In the genomic region with DNA sequence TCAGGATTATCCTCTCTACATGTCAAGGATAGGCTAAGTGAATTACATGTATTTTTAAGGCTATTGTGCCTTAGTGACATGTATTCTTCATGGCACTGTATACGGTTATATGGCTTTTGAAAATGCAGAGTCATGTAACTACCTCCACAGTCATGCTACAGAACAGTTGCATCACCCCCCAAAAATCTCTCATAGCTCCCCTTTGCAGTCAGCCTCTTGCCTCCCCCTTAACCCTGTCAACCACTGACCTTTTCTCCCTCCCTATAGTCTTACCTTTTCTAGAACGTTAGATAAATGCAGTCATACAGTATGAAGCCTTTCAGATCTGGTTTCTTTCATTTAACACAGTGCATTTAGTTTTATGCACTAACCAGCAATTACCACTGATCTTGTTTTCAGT, we compare ENCODE assay signal across 22 cellular contexts. TPM values are rescaled to one million over a fixed set of nuclear protein-coding genes. Genes with fewer than 3 reads are reported as not detected.
DNase-seq lines count a peak whose midpoint lies in the region; ATAC-seq, FAIRE-seq and TF ChIP-seq lines count a peak whose summit lies in the region.
"Had no signal": no experiment of that assay in that cellular context is flagged by ENCODE, and none has a peak within 500 bp of the region (broad histone marks: within the 10 kb centered on the region; RNA-seq: fewer than 3 reads in every experiment).

No MANE protein-coding gene starts in this region.

- H2AFZ ChIP-seq in HepG2 (ENCODE audit: low read length) (no peak overlapping the region), keratinocyte (ENCODE audit: control insufficient read depth, low read length) (no peak overlapping the region)

- POLR2A ChIA-PET in HepG2 (lab: Yijun Ruan, JAX) = interaction anchor here (1.0 kb wide), 1 partner anchor 9 kb away, joined by 3 read pairs; no protein-coding TSS in a partner anchor

- WGBS in HepG2 (ENCODE audit: low lambda C conversion rate) = 0% methylated on average over 2 of the region's 2 CpGs
- WGBS in right lobe of liver (ENCODE audit: insufficient coverage, low coverage, low lambda C conversion rate, missing lambda C conversion rate) = 66% methylated on average over 2 of the region's 2 CpGs

- no peak for TF ChIP-seq RAD21 in HepG2 (CRISPR knock-in tag; IDR thresholded peaks at IDR 0.05)

- H3K4me2 ChIP-seq in HepG2 (ENCODE audit: low read depth, low read length) = no peak overlapping the region
- H3K4me2 ChIP-seq in keratinocyte (ENCODE audit: control insufficient read depth, extremely low read depth, insufficient read depth, low read depth, low read length) = peak overlapping the region; percentile 55

- H3K4me1 ChIP-seq in HepG2 (ENCODE audit: insufficient read depth, low read length) = no peaks in the 10 kb centered on the region
- H3K4me1 ChIP-seq in right lobe of liver = no peaks in the 10 kb centered on the region
- H3K4me1 ChIP-seq in keratinocyte (ENCODE audit: control insufficient read depth, extremely low read depth, insufficient read depth, low read length) = peaks cover 25% of the 10 kb centered on the region
- H3K4me1 ChIP-seq: prostate gland had no signal

- ATAC-seq in HepG2 = no peak
- ATAC-seq in right lobe of liver = no peak
- no peak for ATAC-seq in GM21529 (IDR thresholded peaks at IDR 0.05; ENCODE audit: unreplicated experiment)
- ATAC-seq: HCT116 had no signal

- FAIRE-seq in HepG2 (lab: Jason Lieb, UNC) = no peak
- no peak for FAIRE-seq in keratinocyte (lab: Jason Lieb, UNC)
- FAIRE-seq: GM19239, islet of Langerhans had no signal

- H3K9me1 ChIP-seq in keratinocyte (ENCODE audit: control insufficient read depth, extremely low read depth, insufficient read depth, low read length) = no peaks in the 10 kb centered on the region

- H3K36me3 ChIP-seq in HepG2 (replicated peaks in 1 of 2; ENCODE audit: control insufficient read depth in 1 of 2, insufficient read depth in 2 of 2, low read length in 2 of 2) = no peaks in the 10 kb centered on the region
- H3K36me3 ChIP-seq in right lobe of liver = no peaks in the 10 kb centered on the region
- H3K36me3 ChIP-seq in SK-N-MC (ENCODE audit: insufficient read depth, low read length) = no peaks in the 10 kb centered on the region
- no peaks in the 10 kb centered on the region for H3K36me3 ChIP-seq in keratinocyte (ENCODE audit: control insufficient read depth in 2 of 2, extremely low read depth in 1 of 2, insufficient read depth in 2 of 2, low read length in 2 of 2)
- H3K36me3 ChIP-seq: heart right ventricle, prostate gland, spleen had no signal

- H3K9ac ChIP-seq in HepG2 (ENCODE audit: insufficient read depth, low read depth, low read length) (no peak overlapping the region), SK-N-MC (ENCODE audit: insufficient read length) (no peak overlapping the region), keratinocyte (ENCODE audit: control insufficient read depth, extremely low read depth, insufficient read depth, low read length) (no peak overlapping the region)

- TF ChIP-seq EP300 in HepG2 (IDR thresholded peaks at IDR 0.05; ENCODE audit: low read depth in 2 of 2, low read length in 2 of 2) = no peak
- no peak for TF ChIP-seq EP300 in HepG2 (CRISPR knock-in tag; IDR thresholded peaks at IDR 0.05; ENCODE audit: borderline replicate concordance)

- no peak for DNase-seq in HepG2 (ENCODE audit: low spot score)
- no peak for DNase-seq in right lobe of liver
- DNase-seq in SK-N-MC (ENCODE audit: low read depth, low spot score) = no peak
- no peak for DNase-seq in keratinocyte (ENCODE audit: low read depth, low spot score)
- DNase-seq in NCI-H526 treated with DMSO at 0.1 percent for 48 hours (lab: John Stamatoyannopoulos, UW) = no peak
- DNase-seq in SKM-1 (lab: John Stamatoyannopoulos, UW; ENCODE audit: unreplicated experiment) = no peak
- DNase-seq in activated gamma-delta T cell treated with Interleukin-2 at 50 U/mL for 16 hours = no peak
- DNase-seq: activated CD4-positive, alpha-beta T cell treated with anti-CD3 and anti-CD28 coated beads, Interleukin-2, amount 10 ng/mL, durations not matched to agents 24 days and 14 days; activated naive CD4-positive, alpha-beta T cell treated with Interleukin-2 at 50 U/mL for 16 hours; activated T-cell treated with anti-CD3 and anti-CD28 coated beads for 4 hours; aorta; CD4-positive, alpha-beta memory T cell; NCI-H2029 treated with DMSO at 0.1 percent for 48 hours; spleen; substantia nigra had no signal

- in situ Hi-C loops in HepG2 (cut with HindIII; ENCODE audit: extremely low pct_ligation_motif_present, low pct_unique_long_range_greater_than_20kb) = no loop called here

- H4K20me1 ChIP-seq in HepG2 (ENCODE audit: insufficient read depth, low read length) (no peaks in the 10 kb centered on the region), keratinocyte (ENCODE audit: control insufficient read depth, extremely low read depth, insufficient read depth, low read length) (no peaks in the 10 kb centered on the region)

- CTCF ChIA-PET in HepG2 (lab: Yijun Ruan, JAX; ENCODE audit: low intra/inter-chr PET ratio, low total read pairs) = no interaction called here

- dilution Hi-C loops in keratinocyte (cut with MboI; ENCODE audit: extremely low pct_ligation_motif_present, low sequenced_read_pairs) = no loop called here

- BruUV-seq in HepG2 (replicated peaks; lab: Mats Ljungman, UMichigan) = no TSS peak

- TF ChIP-seq CTCF in HepG2 (CRISPR knock-in tag; IDR thresholded peaks at IDR 0.05) = no peak
- TF ChIP-seq CTCF in right lobe of liver (IDR thresholded peaks at IDR 0.05) = no peak
- no peak for TF ChIP-seq CTCF in keratinocyte (optimal IDR thresholded peaks at IDR 0.05 in 1 of 3, IDR thresholded peaks at IDR 0.05 in 1 of 3, conservative IDR thresholded peaks at IDR 0.05 in 1 of 3; ENCODE audit: extremely low read depth in 1 of 3, insufficient read depth in 2 of 3, low read length in 3 of 3)

- H3K4me3 ChIP-seq in HepG2 (replicated peaks in 1 of 3; ENCODE audit: insufficient read depth in 1 of 3, low read depth in 2 of 3, low read length in 3 of 3) (no peak overlapping the region), right lobe of liver (no peak overlapping the region), SK-N-MC (peak overlapping the region; percentile 34), keratinocyte (ENCODE audit: control insufficient read depth in 2 of 3, extremely low read depth in 1 of 3, insufficient read depth in 2 of 3, low read depth in 1 of 3, low read length in 3 of 3) (no peak overlapping the region)
- H3K4me3 ChIP-seq: heart right ventricle, lung, prostate gland, spleen had no signal

- H3K79me2 ChIP-seq in HepG2 (ENCODE audit: insufficient read depth, low read length) (no peaks in the 10 kb centered on the region), keratinocyte (ENCODE audit: control insufficient read depth, insufficient read depth, low read length) (no peaks in the 10 kb centered on the region)

- intact Hi-C loops in HepG2 (cut with micrococcal nuclease; ENCODE audit: unreplicated experiment) = no loop called here
- intact Hi-C loops in right lobe of liver (cut with DNase I) = no loop called here

- H3K27ac ChIP-seq in HepG2 (ENCODE audit: extremely low read length, insufficient read depth, low read length) (no peak overlapping the region), right lobe of liver (no peak overlapping the region), SK-N-MC (peak overlapping the region; percentile 94), keratinocyte (ENCODE audit: control insufficient read depth, insufficient read depth, low read length) (peak overlapping the region; percentile 48)
- H3K27ac ChIP-seq: prostate gland had no signal

- H3K9me3 ChIP-seq in HepG2 (ENCODE audit: low read length) (no peaks in the 10 kb centered on the region), right lobe of liver (no peaks in the 10 kb centered on the region), SK-N-MC (ENCODE audit: low read depth, low read length) (no peaks in the 10 kb centered on the region), keratinocyte (ENCODE audit: control insufficient read depth, low read depth, low read length) (no peaks in the 10 kb centered on the region)
- H3K9me3 ChIP-seq: prostate gland had no signal

- H3K27me3 ChIP-seq in HepG2 (ENCODE audit: control insufficient read depth in 1 of 2, insufficient read depth in 2 of 2, low read length in 2 of 2) (peaks cover under 1 to 23% of the 10 kb centered on the region in 2 experiments), right lobe of liver (no peaks in the 10 kb centered on the region), keratinocyte (ENCODE audit: control insufficient read depth, extremely low read depth, insufficient read depth, low read length) (no peaks in the 10 kb centered on the region)
- H3K27me3 ChIP-seq: heart right ventricle had no signal

- TF ChIP-seq POLR2A in HepG2 (IDR thresholded peaks at IDR 0.05; ENCODE audit: insufficient read depth in 1 of 2, low read depth in 2 of 2, low read length in 2 of 2) (no peak), right lobe of liver (IDR thresholded peaks at IDR 0.05) (no peak)

RNA-seq across cellular contexts. Expression of a gene that starts 10.3 kb away (rescaled TPM):
- 2.4 and 2.9 TPM in 2 replicates for total RNA-seq in HepG2 (2016; rRNA removed; fragmentation: Illumina TruSeq; extraction: Trizol)
- total RNA-seq in HepG2 (2016; cell fraction: cytosol; rRNA removed; fragmentation: Illumina TruSeq; extraction: Trizol; ENCODE audit: low read depth) = 1.3 and 1.6 TPM in 2 replicates
- 2.4 and 2.9 TPM in 2 replicates for total RNA-seq in HepG2 (2016; cell fraction: insoluble cytoplasmic fraction; rRNA removed; fragmentation: Illumina TruSeq; extraction: Trizol)
- total RNA-seq in HepG2 (2016; cell fraction: membrane; rRNA removed; fragmentation: Illumina TruSeq; extraction: Trizol) = 2.8 and 3.3 TPM in 2 replicates
- 3.7 and 4.2 TPM in 2 replicates for total RNA-seq in HepG2 (2016; cell fraction: nucleus; rRNA removed; fragmentation: Illumina TruSeq; extraction: Trizol)
- 10.4 TPM in 2 replicates for polyA plus RNA-seq in HepG2 (2011; rRNA removed)
- 8.1 and 10.3 TPM in 2 replicates for polyA plus RNA-seq in HepG2 (2011; cell fraction: cytosol; rRNA removed)
- polyA plus RNA-seq in HepG2 (2011; cell fraction: nucleus; rRNA removed) = 10.7 and 11.5 TPM in 2 replicates
- polyA plus RNA-seq in HepG2 (2012) = 9.7 and 9.9 TPM in 2 replicates
- 2.5 and 3.5 TPM in 2 replicates for polyA plus RNA-seq in HepG2 (2016; cell fraction: cytosol; fragmentation: Illumina TruSeq; extraction: Trizol; ENCODE audit: low read depth)
- 3.0 and 3.3 TPM in 2 replicates for polyA plus RNA-seq in HepG2 (2016; cell fraction: insoluble cytoplasmic fraction; fragmentation: Illumina TruSeq; extraction: Trizol; ENCODE audit: low read depth)
- 3.9 and 4.1 TPM in 2 replicates for polyA plus RNA-seq in HepG2 (2016; cell fraction: membrane; fragmentation: Illumina TruSeq; extraction: Trizol; ENCODE audit: low read depth)
- 5.8 and 6.3 TPM in 2 replicates for polyA plus RNA-seq in HepG2 (2016; cell fraction: nucleus; fragmentation: Illumina TruSeq; extraction: Trizol; ENCODE audit: insufficient read depth, low read depth)
- polyA minus RNA-seq in HepG2 (2011; rRNA and poly(A)+ RNA removed; ENCODE audit: low replicate concordance) = 12.7 and 15.9 TPM in 2 replicates
- polyA minus RNA-seq in HepG2 (2011; cell fraction: cytosol; rRNA and poly(A)+ RNA removed) = 9.9 and 12.7 TPM in 2 replicates
- 7.1 and 8.6 TPM in 2 replicates for polyA minus RNA-seq in HepG2 (2011; cell fraction: nucleus; rRNA and poly(A)+ RNA removed)
- 1 to 10 TPM; 1.1 to 8.7 (median 2.2) TPM for total RNA-seq in right lobe of liver
- 3.9 to 7.8 TPM (median 5.5 TPM) in 3 replicates for polyA plus RNA-seq in keratinocyte
- 2.0 TPM for polyA plus RNA-seq in keratinocyte (2011; ENCODE audit: low read depth)
- 5.9 and 6.7 TPM in 2 replicates for polyA plus RNA-seq in keratinocyte (2011; cell fraction: cytosol; rRNA removed)
- 8.1 and 10.0 TPM in 2 replicates for polyA plus RNA-seq in keratinocyte (2011; cell fraction: nucleus; rRNA removed)
- polyA plus RNA-seq in keratinocyte (2012; ENCODE audit: low replicate concordance) = 8.4 and 9.9 TPM in 2 replicates
- polyA minus RNA-seq in keratinocyte = 4.0 to 9.7 TPM (median 6.9 TPM) in 3 replicates
- 5.6 TPM for polyA minus RNA-seq in keratinocyte (2011; cell fraction: cytosol; rRNA and poly(A)+ RNA removed)
- 5.9 and 10.4 TPM in 2 replicates for polyA minus RNA-seq in keratinocyte (2011; cell fraction: nucleus; rRNA and poly(A)+ RNA removed)

Comparison
In these comparisons a context has a peak if more than half of its experiments do, and no peak if none do; other contexts are left out.
1. H3K27ac ChIP-seq: peak in SK-N-MC (single experiment) and keratinocyte (single experiment); none in HepG2 (single experiment) and right lobe of liver (0 of 3).